14 cellular contexts compared by ENCODE assay signal in the genomic region with DNA sequence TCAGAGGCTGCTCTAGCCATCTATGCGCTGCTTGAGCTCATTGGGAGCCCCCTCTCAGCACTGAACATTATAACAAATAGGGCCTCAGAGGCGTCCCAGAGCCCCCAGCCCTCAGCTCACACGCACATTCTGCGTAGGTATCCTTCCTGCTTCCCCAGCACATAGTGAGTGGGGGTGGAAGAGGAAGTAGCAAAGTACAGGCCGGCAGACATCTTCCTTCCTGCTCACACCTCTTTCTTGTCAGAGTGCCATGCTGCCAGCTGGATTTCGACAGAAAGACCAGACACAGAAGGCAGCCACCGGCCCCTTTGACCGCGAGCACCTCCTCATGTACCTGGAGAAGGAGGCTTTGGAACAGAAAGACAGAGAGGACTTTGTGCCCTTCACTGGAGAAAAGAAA. TPM values are rescaled to one million over a fixed set of nuclear protein-coding genes. Genes with fewer than 3 reads are reported as not detected.
A peak's percentile ranks its signal among the peaks of the same experiment; 100 is the strongest.
DNase-seq lines count a peak whose midpoint lies in the region; ATAC-seq and TF ChIP-seq lines count a peak whose summit lies in the region.
"Had no signal": no experiment of that assay in that cellular context is flagged by ENCODE, and none has a peak within 500 bp of the region (broad histone marks: within the 10 kb centered on the region; RNA-seq: fewer than 3 reads in every experiment).

No MANE protein-coding gene starts in this region.

- peaks cover 17% of the 10 kb centered on the region for H3K36me3 ChIP-seq in neutrophil

- H3K27ac ChIP-seq in neutrophil, result peak overlapping the region; percentile 85
- H3K27ac ChIP-seq: body of pancreas, RWPE1 had no signal

- peaks cover 12% of the 10 kb centered on the region for H3K4me1 Mint-ChIP-seq in activated CD4-positive, alpha-beta T cell treated with anti-CD3 and anti-CD28 coated beads, Interleukin-2, amount 10 ng/mL, durations not matched to agents 7 days and 5 days
- H3K4me1 Mint-ChIP-seq in activated naive CD8-positive, alpha-beta T cell treated with anti-CD3 and anti-CD28 coated beads, Interleukin-2, amount 50 U/mL, for 24 hours, result peaks cover 6% of the 10 kb centered on the region

- DNase-seq in activated CD4-positive, alpha-beta T cell treated with anti-CD3 and anti-CD28 coated beads, Interleukin-2, amount 10 ng/mL, durations not matched to agents 7 days and 5 days, result no peak
- no peak for DNase-seq in activated CD4-positive, alpha-beta T cell treated with anti-CD3 and anti-CD28 coated beads, Interleukin-2, amount 50 U/mL, for 4 hours
- DNase-seq in NOMO-1 (lab: John Stamatoyannopoulos, UW; ENCODE audit: unreplicated experiment in 2 of 2) (peak; percentile 56), AG08396 (ENCODE audit: low spot score) (no peak)
- peak; percentile 7 for DNase-seq in activated naive CD8-positive, alpha-beta T cell treated with anti-CD3 and anti-CD28 coated beads, Interleukin-2, amount 50 U/mL, for 24 hours
- DNase-seq in stimulated activated CD4-positive, alpha-beta T cell treated with anti-CD3 and anti-CD28 coated beads, Interleukin-4, amount 100 ng/mL, for 1 hour, result no peak
- DNase-seq: DMS53, NCI-H1092, NCI-H510A had no signal

- H3K27ac Mint-ChIP-seq in activated CD4-positive, alpha-beta T cell treated with anti-CD3 and anti-CD28 coated beads, Interleukin-2, amount 10 ng/mL, durations not matched to agents 7 days and 5 days, result peak overlapping the region; percentile 77
- no peak overlapping the region for H3K27ac Mint-ChIP-seq in activated naive CD8-positive, alpha-beta T cell treated with anti-CD3 and anti-CD28 coated beads, Interleukin-2, amount 50 U/mL, for 24 hours

- H3K9me3 ChIP-seq in neutrophil, result no peaks in the 10 kb centered on the region
- H3K9me3 ChIP-seq: body of pancreas, tibial nerve had no signal

- no peaks in the 10 kb centered on the region for H3K27me3 Mint-ChIP-seq in activated CD4-positive, alpha-beta T cell treated with anti-CD3 and anti-CD28 coated beads, Interleukin-2, amount 10 ng/mL, durations not matched to agents 7 days and 5 days
- no peaks in the 10 kb centered on the region for H3K27me3 Mint-ChIP-seq in activated naive CD8-positive, alpha-beta T cell treated with anti-CD3 and anti-CD28 coated beads, Interleukin-2, amount 50 U/mL, for 24 hours

- H3K36me3 Mint-ChIP-seq in activated CD4-positive, alpha-beta T cell treated with anti-CD3 and anti-CD28 coated beads, Interleukin-2, amount 10 ng/mL, durations not matched to agents 7 days and 5 days (ENCODE audit: low read depth), result peaks cover 23% of the 10 kb centered on the region
- peaks cover 8% of the 10 kb centered on the region for H3K36me3 Mint-ChIP-seq in activated naive CD8-positive, alpha-beta T cell treated with anti-CD3 and anti-CD28 coated beads, Interleukin-2, amount 50 U/mL, for 24 hours (ENCODE audit: low read depth)

- H3K27me3 ChIP-seq in neutrophil, result no peaks in the 10 kb centered on the region
- H3K27me3 ChIP-seq: body of pancreas, tibial nerve had no signal

- H3K9me3 Mint-ChIP-seq in activated CD4-positive, alpha-beta T cell treated with anti-CD3 and anti-CD28 coated beads, Interleukin-2, amount 10 ng/mL, durations not matched to agents 7 days and 5 days, result peaks cover 6% of the 10 kb centered on the region
- H3K9me3 Mint-ChIP-seq in activated naive CD8-positive, alpha-beta T cell treated with anti-CD3 and anti-CD28 coated beads, Interleukin-2, amount 50 U/mL, for 24 hours, result no peaks in the 10 kb centered on the region

- CTCF ChIA-PET in activated CD4-positive, alpha-beta T cell treated with anti-CD3 and anti-CD28 coated beads, Interleukin-2, amount 10 ng/mL, durations not matched to agents 7 days and 5 days (lab: Charles Lee), result interaction anchor here (1.1 kb wide), 1 partner anchor 8 kb away, joined by 8 read pairs; no protein-coding TSS in a partner anchor

- peaks cover 12 to 15% of the 10 kb centered on the region in 2 experiments for H3K4me1 ChIP-seq in neutrophil (ENCODE audit: control insufficient read depth in 1 of 2, insufficient read depth in 1 of 2, low read depth in 1 of 2, low read length in 1 of 2)
- H3K4me1 ChIP-seq: body of pancreas had no signal

- TF ChIP-seq CTCF in neutrophil (IDR thresholded peaks at IDR 0.05), result no peak

- ATAC-seq in activated naive CD8-positive, alpha-beta T cell treated with anti-CD3 and anti-CD28 coated beads, Interleukin-2, amount 50 U/mL, for 24 hours, result no peak
- no peak for ATAC-seq in HG02642 (IDR thresholded peaks at IDR 0.05; ENCODE audit: poor library complexity, unreplicated experiment)
- ATAC-seq: body of pancreas had no signal

- H3K4me3 Mint-ChIP-seq in activated CD4-positive, alpha-beta T cell treated with anti-CD3 and anti-CD28 coated beads, Interleukin-2, amount 10 ng/mL, durations not matched to agents 7 days and 5 days, result no peak overlapping the region
- H3K4me3 Mint-ChIP-seq in activated naive CD8-positive, alpha-beta T cell treated with anti-CD3 and anti-CD28 coated beads, Interleukin-2, amount 50 U/mL, for 24 hours, result no peak overlapping the region

- POLR2A ChIA-PET in activated CD4-positive, alpha-beta T cell treated with anti-CD3 and anti-CD28 coated beads, Interleukin-2, amount 10 ng/mL, durations not matched to agents 7 days and 5 days (lab: Charles Lee), result no interaction called here

- peak overlapping the region; percentile 38 to 41 for H3K4me3 ChIP-seq in neutrophil (ENCODE audit: low read depth in 1 of 2, low read length in 1 of 2)
- H3K4me3 ChIP-seq: body of pancreas, tibial nerve had no signal

RNA-seq across cellular contexts. Expression of a gene that starts 16.6 kb away (rescaled TPM):
- total RNA-seq in activated CD4-positive, alpha-beta T cell treated with anti-CD3 and anti-CD28 coated beads, Interleukin-2, amount 10 ng/mL, durations not matched to agents 7 days and 5 days, result 10 to 100 TPM; 10.9 to 12.8 TPM

RNA-seq across cellular contexts. Expression of a gene that starts 30.6 kb away (rescaled TPM):
- 10 to 100 TPM; 18.2 to 23.6 TPM for total RNA-seq in activated CD4-positive, alpha-beta T cell treated with anti-CD3 and anti-CD28 coated beads, Interleukin-2, amount 10 ng/mL, durations not matched to agents 7 days and 5 days

Comparison
In these comparisons a context has a peak if more than half of its experiments do, and no peak if none do; other contexts are left out.
1. DNase-seq: peak in NOMO-1 (2 of 2) and activated naive CD8-positive, alpha-beta T cell treated with anti-CD3 and anti-CD28 coated beads, Interleukin-2, amount 50 U/mL, for 24 hours (single experiment); none in activated CD4-positive, alpha-beta T cell treated with anti-CD3 and anti-CD28 coated beads, Interleukin-2, amount 10 ng/mL, durations not matched to agents 7 days and 5 days (single experiment), activated CD4-positive, alpha-beta T cell treated with anti-CD3 and anti-CD28 coated beads, Interleukin-2, amount 50 U/mL, for 4 hours (0 of 2), stimulated activated CD4-positive, alpha-beta T cell treated with anti-CD3 and anti-CD28 coated beads, Interleukin-4, amount 100 ng/mL, for 1 hour (single experiment) and AG08396 (single experiment).